10 cellular contexts compared by ENCODE assay signal in genomic region chr18:36075862-36076587, GRCh38. TPM values are rescaled to one million over a fixed set of nuclear protein-coding genes. Genes with fewer than 3 reads are reported as not detected.
DNase-seq lines count a peak whose midpoint lies in the region; ATAC-seq and TF ChIP-seq lines count a peak whose summit lies in the region.
"Had no signal": no experiment of that assay in that cellular context is flagged by ENCODE, and none has a peak within 500 bp of the region (broad histone marks: within the 10 kb centered on the region; RNA-seq: fewer than 3 reads in every experiment).

No MANE protein-coding gene starts in this region.

- peaks cover 8% of the 10 kb centered on the region for H3K27me3 Mint-ChIP-seq in activated naive CD8-positive, alpha-beta T cell treated with anti-CD3 and anti-CD28 coated beads, Interleukin-2, amount 50 U/mL, for 24 hours
- H3K27me3 Mint-ChIP-seq in activated naive CD8-positive, alpha-beta T cell treated with anti-CD3 and anti-CD28 coated beads for 36 hours: no peaks in the 10 kb centered on the region
- H3K27me3 Mint-ChIP-seq in T-helper 17 cell: peaks cover 26% of the 10 kb centered on the region

- no peak overlapping the region for H3K4me3 ChIP-seq in upper lobe of right lung

- H3K27ac ChIP-seq in upper lobe of right lung: no peak overlapping the region

- peaks cover 15% of the 10 kb centered on the region for H3K9me3 Mint-ChIP-seq in activated naive CD8-positive, alpha-beta T cell treated with anti-CD3 and anti-CD28 coated beads, Interleukin-2, amount 50 U/mL, for 24 hours
- peaks cover 12% of the 10 kb centered on the region for H3K9me3 Mint-ChIP-seq in activated naive CD8-positive, alpha-beta T cell treated with anti-CD3 and anti-CD28 coated beads for 36 hours

- no peaks in the 10 kb centered on the region for H3K4me1 ChIP-seq in upper lobe of right lung

- peak; percentile 59 for ATAC-seq in activated naive CD8-positive, alpha-beta T cell treated with anti-CD3 and anti-CD28 coated beads, Interleukin-2, amount 50 U/mL, for 24 hours
- ATAC-seq in upper lobe of right lung (peak; percentile 75), GM18861 (IDR thresholded peaks at IDR 0.05; ENCODE audit: unreplicated experiment) (no peak), T-helper 17 cell (no peak)
- ATAC-seq: sciatic nerve had no signal

- H3K27me3 ChIP-seq in upper lobe of right lung: no peaks in the 10 kb centered on the region

- H3K9me3 ChIP-seq in upper lobe of right lung (peaks cover 8% of the 10 kb centered on the region), T-helper 17 cell (ENCODE audit: control insufficient read depth, low read length, poor library complexity, severe bottlenecking) (no peaks in the 10 kb centered on the region)

- no peak overlapping the region for H3K27ac Mint-ChIP-seq in activated naive CD8-positive, alpha-beta T cell treated with anti-CD3 and anti-CD28 coated beads, Interleukin-2, amount 50 U/mL, for 24 hours
- H3K27ac Mint-ChIP-seq in activated naive CD8-positive, alpha-beta T cell treated with anti-CD3 and anti-CD28 coated beads for 36 hours: no peak overlapping the region
- no peak overlapping the region for H3K27ac Mint-ChIP-seq in T-helper 17 cell

- no peak for DNase-seq in activated naive CD8-positive, alpha-beta T cell treated with anti-CD3 and anti-CD28 coated beads, Interleukin-2, amount 50 U/mL, for 24 hours
- DNase-seq in activated naive CD8-positive, alpha-beta T cell treated with anti-CD3 and anti-CD28 coated beads for 36 hours: no peak
- peak; percentile 40 for DNase-seq in NCI-H128 (lab: John Stamatoyannopoulos, UW; ENCODE audit: unreplicated experiment)
- DNase-seq in epidermal melanocyte (ENCODE audit: insufficient read length, low spot score): peak; percentile 61
- no peak for DNase-seq in upper lobe of right lung
- no peak for DNase-seq in T-helper 17 cell
- DNase-seq in G401 (ENCODE audit: low spot score): no peak

- intact Hi-C loops in upper lobe of right lung (cut with DNase I): no loop called here

- no peak overlapping the region for H3K4me3 Mint-ChIP-seq in activated naive CD8-positive, alpha-beta T cell treated with anti-CD3 and anti-CD28 coated beads, Interleukin-2, amount 50 U/mL, for 24 hours
- no peak overlapping the region for H3K4me3 Mint-ChIP-seq in activated naive CD8-positive, alpha-beta T cell treated with anti-CD3 and anti-CD28 coated beads for 36 hours
- no peak overlapping the region for H3K4me3 Mint-ChIP-seq in T-helper 17 cell
- H3K4me3 Mint-ChIP-seq: activated T-helper 1 cell treated with anti-CD3 and anti-CD28 coated beads, Interleukin-12 subunit alpha, Interleukin-12 subunit beta, Interleukin-2, Interleukin-4 antibody, amounts not matched to agents 30 ng/mL and 10 ng/mL and 1 ng/mL, durations not matched to agents 14 hours and 24 hours and 36 hours had no signal

- peaks cover 5% of the 10 kb centered on the region for H3K36me3 Mint-ChIP-seq in activated naive CD8-positive, alpha-beta T cell treated with anti-CD3 and anti-CD28 coated beads, Interleukin-2, amount 50 U/mL, for 24 hours (ENCODE audit: low read depth)
- H3K36me3 Mint-ChIP-seq in activated naive CD8-positive, alpha-beta T cell treated with anti-CD3 and anti-CD28 coated beads for 36 hours: peaks cover 2% of the 10 kb centered on the region
- peaks cover 2% of the 10 kb centered on the region for H3K36me3 Mint-ChIP-seq in T-helper 17 cell (ENCODE audit: low read depth)

- in situ Hi-C loops in G401 (cut with HindIII; ENCODE audit: low sequenced_read_pairs): no loop called here

- no peaks in the 10 kb centered on the region for H3K4me1 Mint-ChIP-seq in activated naive CD8-positive, alpha-beta T cell treated with anti-CD3 and anti-CD28 coated beads, Interleukin-2, amount 50 U/mL, for 24 hours
- peaks cover 2% of the 10 kb centered on the region for H3K4me1 Mint-ChIP-seq in activated naive CD8-positive, alpha-beta T cell treated with anti-CD3 and anti-CD28 coated beads for 36 hours
- H3K4me1 Mint-ChIP-seq in T-helper 17 cell: peaks cover 2% of the 10 kb centered on the region

- H3K36me3 ChIP-seq in upper lobe of right lung: no peaks in the 10 kb centered on the region

- no peak for TF ChIP-seq CTCF in upper lobe of right lung (IDR thresholded peaks at IDR 0.05)

RNA-seq across cellular contexts. Expression of gene RPRD1A, which starts 8.7 kb away (rescaled TPM):
- total RNA-seq in activated naive CD8-positive, alpha-beta T cell treated with anti-CD3 and anti-CD28 coated beads for 36 hours: 10 to 100 TPM; 30.0 to 32.5 TPM
- total RNA-seq in upper lobe of right lung (45.4 TPM), T-helper 17 cell (10 to 100 TPM; 14.9 to 20.5 TPM)
- total RNA-seq in G401 (2014; rRNA removed; shearing (Covaris generic)): 47.4 and 56.8 TPM in 2 replicates

RNA-seq across cellular contexts. Expression of gene SLC39A6, which starts 53.1 kb away (rescaled TPM):
- total RNA-seq in activated naive CD8-positive, alpha-beta T cell treated with anti-CD3 and anti-CD28 coated beads for 36 hours: 10 to 100 TPM; 30.9 to 31.2 TPM
- total RNA-seq in upper lobe of right lung (24.3 TPM), T-helper 17 cell (10 to 100 TPM; 14.4 to 16.3 TPM)
- 53.5 and 69.7 TPM in 2 replicates for total RNA-seq in G401 (2014; rRNA removed; shearing (Covaris generic))

RNA-seq across cellular contexts. Expression of gene ELP2, which starts 53.7 kb away (rescaled TPM):
- total RNA-seq in activated naive CD8-positive, alpha-beta T cell treated with anti-CD3 and anti-CD28 coated beads for 36 hours: 10 to 100 TPM; 93.4 to 98.2 TPM
- total RNA-seq in upper lobe of right lung: 69.0 TPM
- total RNA-seq in T-helper 17 cell: 100 to 1,000 TPM; 147 to 152 TPM
- 70.3 and 96.4 TPM in 2 replicates for total RNA-seq in G401 (2014; rRNA removed; shearing (Covaris generic))

Comparison
In these comparisons a context has a peak if more than half of its experiments do, and no peak if none do; other contexts are left out.
1. ATAC-seq: peak in activated naive CD8-positive, alpha-beta T cell treated with anti-CD3 and anti-CD28 coated beads, Interleukin-2, amount 50 U/mL, for 24 hours (single experiment) and upper lobe of right lung (single experiment); none in GM18861 (single experiment) and T-helper 17 cell (single experiment).
2. DNase-seq: peak in NCI-H128 (single experiment) and epidermal melanocyte (single experiment); none in activated naive CD8-positive, alpha-beta T cell treated with anti-CD3 and anti-CD28 coated beads, Interleukin-2, amount 50 U/mL, for 24 hours (single experiment), activated naive CD8-positive, alpha-beta T cell treated with anti-CD3 and anti-CD28 coated beads for 36 hours (single experiment), upper lobe of right lung (single experiment), T-helper 17 cell (0 of 3) and G401 (single experiment).